Comparison of ENCODE assay signal across 7 cellular contexts in genomic region chr20:5073154-5074049, GRCh38. TPM values are rescaled to one million over a fixed set of nuclear protein-coding genes. Genes with fewer than 3 reads are reported as not detected.
DNase-seq lines count a peak whose midpoint lies in the region; ATAC-seq and TF ChIP-seq lines count a peak whose summit lies in the region.

No MANE protein-coding gene starts in this region.

- peak overlapping the region; percentile 7; the same call in 1 of the 2 replicates for H3K9ac ChIP-seq in OCI-LY1 (ENCODE audit: low read length)

- intact Hi-C loops in aorta (cut with DNase I) = no loop called here

- peak overlapping the region in 1 of 2 donors; percentile 38 for H3K27ac Mint-ChIP-seq in activated naive CD4-positive, alpha-beta T cell treated with anti-CD3 and anti-CD28 coated beads, Interleukin-2, amount 50 U/mL, for 72 hours

- H3F3A ChIP-seq in OCI-LY1 (ENCODE audit: insufficient read depth, low read length) = no peaks in the 10 kb centered on the region

- ATAC-seq in aorta (ENCODE audit: low FRiP score) = peak; percentile 95
- no peak for ATAC-seq in activated naive CD4-positive, alpha-beta T cell treated with anti-CD3 and anti-CD28 coated beads, Interleukin-2, amount 50 U/mL, for 72 hours

- no peaks in the 10 kb centered on the region for H3K36me3 ChIP-seq in OCI-LY1 (ENCODE audit: insufficient read depth, low read length)
- H3K36me3 ChIP-seq in aorta (ENCODE audit: control insufficient read depth in 1 of 2, insufficient read depth in 2 of 2, low read length in 1 of 2) = no peaks in the 10 kb centered on the region

- H4K20me1 ChIP-seq in OCI-LY1 (ENCODE audit: insufficient read depth, low read length) = no peaks in the 10 kb centered on the region

- H2AFZ ChIP-seq in OCI-LY1 (ENCODE audit: low read length) = no peak overlapping the region

- no peak overlapping the region for H3K4me3 ChIP-seq in OCI-LY1 (ENCODE audit: low read depth, low read length, poor library complexity, severe bottlenecking)
- no peak overlapping the region for H3K4me3 ChIP-seq in aorta (ENCODE audit: low read length in 2 of 2)

- H3K27ac ChIP-seq in OCI-LY1 (ENCODE audit: low read depth, low read length, poor library complexity, severe bottlenecking) (peak overlapping the region; percentile 77), aorta (ENCODE audit: low read depth in 1 of 2, low read length in 2 of 2) (peak overlapping the region in 1 of 2 donors; percentile 68)

- H3K9me3 ChIP-seq in OCI-LY1 (ENCODE audit: low read length) = no peaks in the 10 kb centered on the region
- H3K9me3 ChIP-seq in aorta (ENCODE audit: control insufficient read depth, low read length) = no peaks in the 10 kb centered on the region

- H3K9me3 Mint-ChIP-seq in activated naive CD4-positive, alpha-beta T cell treated with anti-CD3 and anti-CD28 coated beads, Interleukin-2, amount 50 U/mL, for 72 hours = no peaks in the 10 kb centered on the region

- no peaks in the 10 kb centered on the region for H3K27me3 ChIP-seq in OCI-LY1 (ENCODE audit: insufficient read depth, low read length)
- H3K27me3 ChIP-seq in aorta (ENCODE audit: control insufficient read depth in 1 of 2, insufficient read depth in 2 of 2, low read length in 1 of 2) = no peaks in the 10 kb centered on the region

- peaks cover 0 to 5% of the 10 kb centered on the region in 2 donors for H3K36me3 Mint-ChIP-seq in activated naive CD4-positive, alpha-beta T cell treated with anti-CD3 and anti-CD28 coated beads, Interleukin-2, amount 50 U/mL, for 72 hours

- no peak for TF ChIP-seq CTCF in OCI-LY1 (IDR thresholded peaks at IDR 0.05; ENCODE audit: low read length)

- no peaks in the 10 kb centered on the region for H3K9me2 ChIP-seq in OCI-LY1 (ENCODE audit: low read depth, low read length)

- peak; percentile 88 for DNase-seq in H4 (ENCODE audit: low spot score)
- DNase-seq in dermis microvascular lymphatic vessel endothelial cell (ENCODE audit: low read depth in 2 of 2) = peak; percentile 37 to 54
- DNase-seq in mesenteric fat pad (ENCODE audit: low spot score) = peak; percentile 94
- peak; percentile 96 for DNase-seq in aorta
- no peak for DNase-seq in activated effector memory CD4-positive, alpha-beta T cell treated with Interleukin-2 at 50 U/mL for 16 hours
- no peak for DNase-seq in activated naive CD4-positive, alpha-beta T cell treated with anti-CD3 and anti-CD28 coated beads, Interleukin-2, amount 50 U/mL, for 72 hours (ENCODE audit: low spot score in 2 of 2)

- WGBS in aorta, 2 donors = 30% methylated on average over 7 of the region's 7 CpGs

- no peak overlapping the region for H3K4me2 ChIP-seq in OCI-LY1 (ENCODE audit: low read length)

- H3K79me2 ChIP-seq in OCI-LY1 (ENCODE audit: insufficient read depth, low read length) = no peaks in the 10 kb centered on the region

- peaks cover 41% of the 10 kb centered on the region for H3K4me1 ChIP-seq in OCI-LY1 (ENCODE audit: insufficient read depth, low read length, severe bottlenecking)
- peaks cover 0 to 3% of the 10 kb centered on the region in 2 donors for H3K4me1 ChIP-seq in aorta (ENCODE audit: control insufficient read depth in 1 of 2, insufficient read depth in 2 of 2, low read length in 2 of 2)

RNA-seq across cellular contexts. Expression of gene TMEM230, which starts 39.5 kb away (rescaled TPM):
- total RNA-seq in H4 (2014; rRNA removed; shearing (Covaris generic)) = 149 and 196 TPM in 2 replicates
- total RNA-seq in dermis microvascular lymphatic vessel endothelial cell (72.1 and 93.7 TPM in 2 replicates), mesenteric fat pad (136 TPM), aorta (10 to 100 TPM; 73.0 to 95.0 TPM)
- 100 to 1,000 TPM; 140 to 158 TPM for polyA plus RNA-seq in aorta
- 10 to 100 TPM; 60.5 to 71.5 TPM for total RNA-seq in activated naive CD4-positive, alpha-beta T cell treated with anti-CD3 and anti-CD28 coated beads, Interleukin-2, amount 50 U/mL, for 72 hours

RNA-seq across cellular contexts. Expression of gene PCNA, which starts 46.4 kb away (rescaled TPM):
- 510 and 571 TPM in 2 replicates for total RNA-seq in H4 (2014; rRNA removed; shearing (Covaris generic))
- total RNA-seq in dermis microvascular lymphatic vessel endothelial cell (97.1 and 173 TPM in 2 replicates), mesenteric fat pad (24.6 TPM), aorta (10 to 100 TPM; 20.1 to 21.9 TPM)
- polyA plus RNA-seq in aorta = 10 to 100 TPM; 34.7 to 37.4 TPM
- 100 to 1,000 TPM; 484 to 697 TPM for total RNA-seq in activated naive CD4-positive, alpha-beta T cell treated with anti-CD3 and anti-CD28 coated beads, Interleukin-2, amount 50 U/mL, for 72 hours

RNA-seq across cellular contexts. Expression of gene CDS2, which starts 53.4 kb away (rescaled TPM):
- total RNA-seq in H4 (2014; rRNA removed; shearing (Covaris generic)) = 22.2 and 22.6 TPM in 2 replicates
- total RNA-seq in dermis microvascular lymphatic vessel endothelial cell (67.0 and 85.0 TPM in 2 replicates), mesenteric fat pad (56.8 TPM), aorta (100 to 1,000 TPM in 1 of 2 donors, 10 to 100 TPM in 1; 78.7 to 135 TPM)
- polyA plus RNA-seq in aorta = 10 to 100 TPM; 13.9 to 21.3 TPM
- total RNA-seq in activated naive CD4-positive, alpha-beta T cell treated with anti-CD3 and anti-CD28 coated beads, Interleukin-2, amount 50 U/mL, for 72 hours = 10 to 100 TPM; 40.3 to 40.8 TPM

Comparison
In these comparisons a context has a peak if more than half of its experiments do, and no peak if none do; other contexts are left out.
1. DNase-seq: peak in H4 (single experiment), dermis microvascular lymphatic vessel endothelial cell (2 of 2), mesenteric fat pad (single experiment) and aorta (2 of 2); none in activated effector memory CD4-positive, alpha-beta T cell treated with Interleukin-2 at 50 U/mL for 16 hours (single experiment) and activated naive CD4-positive, alpha-beta T cell treated with anti-CD3 and anti-CD28 coated beads, Interleukin-2, amount 50 U/mL, for 72 hours (0 of 2).